ENCODE assay signal across 1 cellular context in the genomic region with DNA sequence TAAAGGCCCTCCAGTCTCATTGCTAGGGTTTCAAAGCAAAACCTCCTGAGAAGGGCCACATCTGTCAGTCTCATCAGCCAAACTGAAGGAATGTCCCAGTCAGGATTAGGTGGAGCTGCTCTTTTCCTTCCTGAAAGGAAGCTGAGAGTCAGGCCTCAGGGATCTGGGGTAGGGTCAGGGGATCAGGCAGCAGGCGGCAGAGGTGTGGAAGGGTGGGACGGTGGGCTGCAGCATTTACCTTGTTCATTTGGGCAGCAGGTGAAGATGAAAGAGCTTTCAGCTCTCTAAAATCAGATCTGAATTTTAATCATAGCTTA.
TF ChIP-seq lines count a peak whose summit lies in the region.

No MANE protein-coding gene starts in this region.

TF ChIP-seq in SK-N-SH treated with all-trans-retinoic acid at 6 μM for 48 hours, 23 proteins besides CTCF, POLR2A, EP300 and RAD21 (continued from another document):
- TF ChIP-seq, protein P1, sequence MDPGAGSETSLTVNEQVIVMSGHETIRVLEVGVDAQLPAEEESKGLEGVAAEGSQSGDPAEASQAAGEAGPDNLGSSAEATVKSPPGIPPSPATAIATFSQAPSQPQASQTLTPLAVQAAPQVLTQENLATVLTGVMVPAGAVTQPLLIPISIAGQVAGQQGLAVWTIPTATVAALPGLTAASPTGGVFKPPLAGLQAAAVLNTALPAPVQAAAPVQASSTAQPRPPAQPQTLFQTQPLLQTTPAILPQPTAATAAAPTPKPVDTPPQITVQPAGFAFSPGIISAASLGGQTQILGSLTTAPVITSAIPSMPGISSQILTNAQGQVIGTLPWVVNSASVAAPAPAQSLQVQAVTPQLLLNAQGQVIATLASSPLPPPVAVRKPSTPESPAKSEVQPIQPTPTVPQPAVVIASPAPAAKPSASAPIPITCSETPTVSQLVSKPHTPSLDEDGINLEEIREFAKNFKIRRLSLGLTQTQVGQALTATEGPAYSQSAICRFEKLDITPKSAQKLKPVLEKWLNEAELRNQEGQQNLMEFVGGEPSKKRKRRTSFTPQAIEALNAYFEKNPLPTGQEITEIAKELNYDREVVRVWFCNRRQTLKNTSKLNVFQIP (CRISPR knock-in tag; IDR thresholded peaks at IDR 0.05; ENCODE audit: borderline replicate concordance, low read depth), result no peak
- TF ChIP-seq ISL1 (CRISPR knock-in tag; IDR thresholded peaks at IDR 0.05), result no peak
- TF ChIP-seq ZNF8 (CRISPR knock-in tag; IDR thresholded peaks at IDR 0.05), result no peak
- no peak for TF ChIP-seq PPARA (CRISPR knock-in tag; IDR thresholded peaks at IDR 0.05; ENCODE audit: borderline replicate concordance)
- TF ChIP-seq OSR1 (CRISPR knock-in tag; IDR thresholded peaks at IDR 0.05), result no peak
- TF ChIP-seq RARB (CRISPR knock-in tag; IDR thresholded peaks at IDR 0.05), result no peak
- TF ChIP-seq GLIS3 (CRISPR knock-in tag; IDR thresholded peaks at IDR 0.05), result no peak
- TF ChIP-seq ESRRG (CRISPR knock-in tag; IDR thresholded peaks at IDR 0.05), result no peak
- no peak for TF ChIP-seq ZFP3 (CRISPR knock-in tag; IDR thresholded peaks at IDR 0.05)
- no peak for TF ChIP-seq ARNTL (CRISPR knock-in tag; IDR thresholded peaks at IDR 0.05; ENCODE audit: borderline replicate concordance, low read depth)
- TF ChIP-seq, protein P2, sequence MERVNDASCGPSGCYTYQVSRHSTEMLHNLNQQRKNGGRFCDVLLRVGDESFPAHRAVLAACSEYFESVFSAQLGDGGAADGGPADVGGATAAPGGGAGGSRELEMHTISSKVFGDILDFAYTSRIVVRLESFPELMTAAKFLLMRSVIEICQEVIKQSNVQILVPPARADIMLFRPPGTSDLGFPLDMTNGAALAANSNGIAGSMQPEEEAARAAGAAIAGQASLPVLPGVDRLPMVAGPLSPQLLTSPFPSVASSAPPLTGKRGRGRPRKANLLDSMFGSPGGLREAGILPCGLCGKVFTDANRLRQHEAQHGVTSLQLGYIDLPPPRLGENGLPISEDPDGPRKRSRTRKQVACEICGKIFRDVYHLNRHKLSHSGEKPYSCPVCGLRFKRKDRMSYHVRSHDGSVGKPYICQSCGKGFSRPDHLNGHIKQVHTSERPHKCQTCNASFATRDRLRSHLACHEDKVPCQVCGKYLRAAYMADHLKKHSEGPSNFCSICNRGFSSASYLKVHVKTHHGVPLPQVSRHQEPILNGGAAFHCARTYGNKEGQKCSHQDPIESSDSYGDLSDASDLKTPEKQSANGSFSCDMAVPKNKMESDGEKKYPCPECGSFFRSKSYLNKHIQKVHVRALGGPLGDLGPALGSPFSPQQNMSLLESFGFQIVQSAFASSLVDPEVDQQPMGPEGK (CRISPR knock-in tag; IDR thresholded peaks at IDR 0.05; ENCODE audit: borderline replicate concordance), result no peak
- TF ChIP-seq, protein P3, sequence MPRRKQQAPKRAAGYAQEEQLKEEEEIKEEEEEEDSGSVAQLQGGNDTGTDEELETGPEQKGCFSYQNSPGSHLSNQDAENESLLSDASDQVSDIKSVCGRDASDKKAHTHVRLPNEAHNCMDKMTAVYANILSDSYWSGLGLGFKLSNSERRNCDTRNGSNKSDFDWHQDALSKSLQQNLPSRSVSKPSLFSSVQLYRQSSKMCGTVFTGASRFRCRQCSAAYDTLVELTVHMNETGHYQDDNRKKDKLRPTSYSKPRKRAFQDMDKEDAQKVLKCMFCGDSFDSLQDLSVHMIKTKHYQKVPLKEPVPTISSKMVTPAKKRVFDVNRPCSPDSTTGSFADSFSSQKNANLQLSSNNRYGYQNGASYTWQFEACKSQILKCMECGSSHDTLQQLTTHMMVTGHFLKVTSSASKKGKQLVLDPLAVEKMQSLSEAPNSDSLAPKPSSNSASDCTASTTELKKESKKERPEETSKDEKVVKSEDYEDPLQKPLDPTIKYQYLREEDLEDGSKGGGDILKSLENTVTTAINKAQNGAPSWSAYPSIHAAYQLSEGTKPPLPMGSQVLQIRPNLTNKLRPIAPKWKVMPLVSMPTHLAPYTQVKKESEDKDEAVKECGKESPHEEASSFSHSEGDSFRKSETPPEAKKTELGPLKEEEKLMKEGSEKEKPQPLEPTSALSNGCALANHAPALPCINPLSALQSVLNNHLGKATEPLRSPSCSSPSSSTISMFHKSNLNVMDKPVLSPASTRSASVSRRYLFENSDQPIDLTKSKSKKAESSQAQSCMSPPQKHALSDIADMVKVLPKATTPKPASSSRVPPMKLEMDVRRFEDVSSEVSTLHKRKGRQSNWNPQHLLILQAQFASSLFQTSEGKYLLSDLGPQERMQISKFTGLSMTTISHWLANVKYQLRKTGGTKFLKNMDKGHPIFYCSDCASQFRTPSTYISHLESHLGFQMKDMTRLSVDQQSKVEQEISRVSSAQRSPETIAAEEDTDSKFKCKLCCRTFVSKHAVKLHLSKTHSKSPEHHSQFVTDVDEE (CRISPR knock-in tag; IDR thresholded peaks at IDR 0.05), result no peak
